ENCODE assay signal across 9 cellular contexts in genomic region chr14:68359862-68360552, GRCh38.
DNase-seq lines count a peak whose midpoint lies in the region; ATAC-seq and TF ChIP-seq lines count a peak whose summit lies in the region.
"Had no signal": no experiment of that assay in that cellular context is flagged by ENCODE, and none has a peak within 500 bp of the region (broad histone marks: within the 10 kb centered on the region; RNA-seq: fewer than 3 reads in every experiment).

No MANE protein-coding gene starts in this region.

- no peaks in the 10 kb centered on the region for H3K36me3 Mint-ChIP-seq in activated T-helper 1 cell treated with anti-CD3 and anti-CD28 coated beads, Interleukin-12 subunit alpha, Interleukin-12 subunit beta, Interleukin-2, Interleukin-4 antibody, amounts not matched to agents 30 ng/mL and 10 ng/mL and 1 ng/mL, durations not matched to agents 14 hours and 24 hours and 36 hours (ENCODE audit: low read depth)

- no peaks in the 10 kb centered on the region for H3K9me3 ChIP-seq in right cardiac atrium (ENCODE audit: control insufficient read depth, low read length)
- no peaks in the 10 kb centered on the region for H3K9me3 ChIP-seq in sigmoid colon
- H3K9me3 ChIP-seq in BE2C = no peaks in the 10 kb centered on the region

- no peaks in the 10 kb centered on the region for H3K36me3 ChIP-seq in sigmoid colon
- no peaks in the 10 kb centered on the region for H3K36me3 ChIP-seq in BE2C

- ATAC-seq in right cardiac atrium = peak; percentile 90 to 92
- ATAC-seq in GM18498 (IDR thresholded peaks at IDR 0.05; ENCODE audit: unreplicated experiment) = no peak

- H3K4me3 ChIP-seq in GM12865 (ENCODE audit: low read depth, low read length) (no peak overlapping the region), right cardiac atrium (ENCODE audit: low read length) (no peak overlapping the region), sigmoid colon (no peak overlapping the region), BE2C (ENCODE audit: low read depth, low read length) (no peak overlapping the region)

- H3K4me1 ChIP-seq in right cardiac atrium (ENCODE audit: control insufficient read depth, insufficient read depth, low read length) (peaks cover 14% of the 10 kb centered on the region), sigmoid colon (peaks cover 0 to 41% (median 34%) of the 10 kb centered on the region in 4 donors), BE2C (no peaks in the 10 kb centered on the region)

- TF ChIP-seq CTCF in GM12865 (IDR thresholded peaks at IDR 0.05; ENCODE audit: insufficient read depth, low read depth, low read length, missing control alignments) = no peak
- no peak for TF ChIP-seq CTCF in sigmoid colon (IDR thresholded peaks at IDR 0.05)
- no peak for TF ChIP-seq CTCF in BE2C (IDR thresholded peaks at IDR 0.05; ENCODE audit: low read depth, low read length)

- intact Hi-C loops in activated T-helper 1 cell treated with anti-CD3 and anti-CD28 coated beads, Interleukin-12 subunit alpha, Interleukin-12 subunit beta, Interleukin-2, Interleukin-4 antibody, amounts not matched to agents 30 ng/mL and 10 ng/mL and 1 ng/mL, durations not matched to agents 14 hours and 24 hours and 36 hours (cut with micrococcal nuclease) = no loop called here
- intact Hi-C loops in right cardiac atrium (cut with DNase I) (no loop called here), sigmoid colon (cut with DNase I) (no loop called here)

- DNase-seq in GM12865 (ENCODE audit: low read depth) = peak; percentile 37
- no peak for DNase-seq in activated T-helper 1 cell treated with anti-CD3 and anti-CD28 coated beads, Interleukin-12 subunit alpha, Interleukin-12 subunit beta, Interleukin-2, Interleukin-4 antibody, amounts not matched to agents 30 ng/mL and 10 ng/mL and 1 ng/mL, durations not matched to agents 14 hours and 24 hours and 36 hours (ENCODE audit: low spot score)
- peak; percentile 73 to 89 (median 79) for DNase-seq in right cardiac atrium
- DNase-seq in sigmoid colon = peak; percentile 78
- no peak for DNase-seq in NCI-H2171 treated with DMSO at 0.1 percent for 48 hours (lab: John Stamatoyannopoulos, UW)
- DNase-seq in BE2C = no peak
- DNase-seq in HPDE6-E6E7 (ENCODE audit: extremely low spot score) = no peak
- DNase-seq: SW 1271 had no signal

- TF ChIP-seq EP300 in sigmoid colon (IDR thresholded peaks at IDR 0.05) = no peak

- TF ChIP-seq POLR2A in sigmoid colon (IDR thresholded peaks at IDR 0.05) = no peak

- H3K4me1 Mint-ChIP-seq in activated T-helper 1 cell treated with anti-CD3 and anti-CD28 coated beads, Interleukin-12 subunit alpha, Interleukin-12 subunit beta, Interleukin-2, Interleukin-4 antibody, amounts not matched to agents 30 ng/mL and 10 ng/mL and 1 ng/mL, durations not matched to agents 14 hours and 24 hours and 36 hours (ENCODE audit: low read depth) = peaks cover 26% of the 10 kb centered on the region

- no peaks in the 10 kb centered on the region for H3K27me3 Mint-ChIP-seq in activated T-helper 1 cell treated with anti-CD3 and anti-CD28 coated beads, Interleukin-12 subunit alpha, Interleukin-12 subunit beta, Interleukin-2, Interleukin-4 antibody, amounts not matched to agents 30 ng/mL and 10 ng/mL and 1 ng/mL, durations not matched to agents 14 hours and 24 hours and 36 hours (ENCODE audit: insufficient read depth)

- no peak overlapping the region for H3K4me3 Mint-ChIP-seq in activated T-helper 1 cell treated with anti-CD3 and anti-CD28 coated beads, Interleukin-12 subunit alpha, Interleukin-12 subunit beta, Interleukin-2, Interleukin-4 antibody, amounts not matched to agents 30 ng/mL and 10 ng/mL and 1 ng/mL, durations not matched to agents 14 hours and 24 hours and 36 hours

- peak overlapping the region; percentile 24 for H3K27ac Mint-ChIP-seq in activated T-helper 1 cell treated with anti-CD3 and anti-CD28 coated beads, Interleukin-12 subunit alpha, Interleukin-12 subunit beta, Interleukin-2, Interleukin-4 antibody, amounts not matched to agents 30 ng/mL and 10 ng/mL and 1 ng/mL, durations not matched to agents 14 hours and 24 hours and 36 hours

- H3K27me3 ChIP-seq in right cardiac atrium (ENCODE audit: control insufficient read depth, insufficient read depth) (no peaks in the 10 kb centered on the region), sigmoid colon (no peaks in the 10 kb centered on the region), BE2C (no peaks in the 10 kb centered on the region)

- WGBS in right cardiac atrium = 51% methylated on average over 7 of the region's 7 CpGs
- 16 to 47% methylated on average over 7 of the region's 7 CpGs for WGBS in sigmoid colon, 2 donors

- H3K27ac ChIP-seq in right cardiac atrium (ENCODE audit: low read length) = peak overlapping the region; percentile 8
- peak overlapping the region; percentile 65 to 81 (median 68) for H3K27ac ChIP-seq in sigmoid colon

- no peaks in the 10 kb centered on the region for H3K9me3 Mint-ChIP-seq in activated T-helper 1 cell treated with anti-CD3 and anti-CD28 coated beads, Interleukin-12 subunit alpha, Interleukin-12 subunit beta, Interleukin-2, Interleukin-4 antibody, amounts not matched to agents 30 ng/mL and 10 ng/mL and 1 ng/mL, durations not matched to agents 14 hours and 24 hours and 36 hours

Comparison
In these comparisons a context has a peak if more than half of its experiments do, and no peak if none do; other contexts are left out.
1. DNase-seq: peak in GM12865 (single experiment), right cardiac atrium (3 of 3) and sigmoid colon (single experiment); none in activated T-helper 1 cell treated with anti-CD3 and anti-CD28 coated beads, Interleukin-12 subunit alpha, Interleukin-12 subunit beta, Interleukin-2, Interleukin-4 antibody, amounts not matched to agents 30 ng/mL and 10 ng/mL and 1 ng/mL, durations not matched to agents 14 hours and 24 hours and 36 hours (single experiment), NCI-H2171 treated with DMSO at 0.1 percent for 48 hours (single experiment), BE2C (single experiment) and HPDE6-E6E7 (single experiment).